Comparison of ENCODE assay signal across 8 cellular contexts in the genomic region with DNA sequence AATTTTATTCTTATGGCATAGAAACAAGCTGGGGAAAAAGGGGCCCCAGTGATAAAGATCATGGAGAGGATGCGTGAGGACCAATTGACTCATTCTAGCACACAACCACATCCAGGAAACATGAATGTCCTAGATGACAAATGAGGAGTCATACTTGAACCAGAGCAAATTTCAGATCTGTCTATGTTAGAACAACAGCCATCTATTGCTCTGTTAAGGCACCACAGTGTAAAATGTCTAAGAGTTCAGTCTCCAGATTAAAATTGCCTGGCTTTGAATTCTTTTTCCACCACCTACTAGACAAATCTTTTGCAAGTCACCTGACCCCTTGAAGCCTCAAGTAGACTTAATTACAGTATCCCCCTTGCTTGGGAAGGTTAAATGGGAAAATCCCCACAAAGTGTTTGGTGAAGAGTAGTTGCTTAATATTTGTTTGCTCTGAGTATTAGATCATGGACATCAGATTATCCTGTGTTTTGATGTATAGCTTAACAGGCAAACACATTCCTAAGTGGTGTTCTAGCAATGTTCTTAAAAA.
A peak's percentile ranks its signal among the peaks of the same experiment; 100 is the strongest.
DNase-seq lines count a peak whose midpoint lies in the region; ATAC-seq, FAIRE-seq and TF ChIP-seq lines count a peak whose summit lies in the region.

No MANE protein-coding gene starts in this region.

- H3K27ac Mint-ChIP-seq in HFFc6, result peak overlapping the region; percentile 90

- ATAC-seq in PC-3, result peak; percentile 67

- H3K36me3 Mint-ChIP-seq in HFFc6 (ENCODE audit: low read depth), result no peaks in the 10 kb centered on the region

- H3K9me1 ChIP-seq in endothelial cell of umbilical vein (replicated peaks; ENCODE audit: control insufficient read depth, extremely low read depth, insufficient read depth, low read length), result no peaks in the 10 kb centered on the region

- H3K4me1 Mint-ChIP-seq in HFFc6 (ENCODE audit: low read depth), result peaks cover 100% of the 10 kb centered on the region

- peak; percentile 86 for TF ChIP-seq POLR2A in endothelial cell of umbilical vein (IDR thresholded peaks at IDR 0.05; ENCODE audit: low read depth, low read length)

- in situ Hi-C loops in HAP-1 (cut with MboI; ENCODE audit: low sequenced_read_pairs), result no loop called here

- BruUV-seq in PC-3 (replicated peaks; lab: Mats Ljungman, UMichigan), result no TSS peak
- BruUV-seq in endothelial cell of umbilical vein (replicated peaks; lab: Mats Ljungman, UMichigan), result TSS peak; percentile 11

- FAIRE-seq in endothelial cell of umbilical vein (lab: Jason Lieb, UNC), result peak; percentile 40
- no peak for FAIRE-seq in urothelium cell line (lab: Jason Lieb, UNC)

- TF ChIP-seq CTCF in HFFc6 (IDR thresholded peaks at IDR 0.05) (no peak), PC-3 (conservative IDR thresholded peaks at IDR 0.05; ENCODE audit: low read depth, low read length) (no peak), endothelial cell of umbilical vein (IDR thresholded peaks at IDR 0.05; ENCODE audit: extremely low read depth in 1 of 2, insufficient read depth in 1 of 2, low read depth in 1 of 2, low read length in 2 of 2) (no peak)

- peak overlapping the region; percentile 72 for H3K4me2 ChIP-seq in PC-3 (ENCODE audit: low read length)
- H3K4me2 ChIP-seq in endothelial cell of umbilical vein (ENCODE audit: insufficient read depth, low read length), result peak overlapping the region; percentile 48

- intact Hi-C loops in PC-3 (cut with micrococcal nuclease) (loop anchor here (1.0 to 2.0 kb wide), 2 partner anchors 61 to 250 kb away; no protein-coding TSS in a partner anchor), endothelial cell of umbilical vein (cut with micrococcal nuclease) (loop anchor here (1.0 to 2.0 kb wide), 6 partner anchors 24 to 312 kb away; a partner anchor contains a TSS)

- peaks cover 20% of the 10 kb centered on the region for H3F3A ChIP-seq in PC-3 (ENCODE audit: low read length, unreplicated experiment)

- dilution Hi-C loops in endothelial cell of umbilical vein (cut with MboI; ENCODE audit: extremely low pct_ligation_motif_present, low sequenced_read_pairs), result loop anchor here (25.0 kb wide), 1 partner anchor 265 kb away; a partner anchor contains a TSS

- POLR2A ChIA-PET in PC-3 (lab: Charles Lee; ENCODE audit: unreplicated experiment) (interaction anchor here (0.5 to 0.7 kb wide), 4 partner anchors 24 to 732 kb away, joined by 3 read pairs; no protein-coding TSS in a partner anchor), endothelial cell of umbilical vein (lab: Charles Lee) (interaction anchor here (1.0 kb wide), 1 partner anchor 259 kb away, joined by 5 read pairs; a partner anchor contains a TSS)

- H3K79me2 ChIP-seq in PC-3 (ENCODE audit: low read length), result no peaks in the 10 kb centered on the region
- no peaks in the 10 kb centered on the region for H3K79me2 ChIP-seq in endothelial cell of umbilical vein (ENCODE audit: control insufficient read depth, insufficient read depth, low read length)

- peaks cover 89% of the 10 kb centered on the region for H3K4me1 ChIP-seq in PC-3 (ENCODE audit: insufficient read depth, low read length)
- peaks cover 81% of the 10 kb centered on the region for H3K4me1 ChIP-seq in endothelial cell of umbilical vein (ENCODE audit: control insufficient read depth, extremely low read depth, insufficient read depth, low read length)
- H3K4me1 ChIP-seq in HAP-1, result peaks cover 5% of the 10 kb centered on the region

- CTCF ChIA-PET in PC-3 (lab: Charles Lee), result interaction anchor here (1.2 kb wide), 1 partner anchor 148 kb away, joined by 4 read pairs; no protein-coding TSS in a partner anchor
- CTCF ChIA-PET in endothelial cell of umbilical vein (lab: Charles Lee), result interaction anchor here (0.7 to 3.1 kb wide), 15 partner anchors 22 to 345 kb away, joined by 3 to 11 read pairs (median 3); a partner anchor contains a TSS

- H3K9me3 Mint-ChIP-seq in HFFc6, result no peaks in the 10 kb centered on the region

- H3K9me2 ChIP-seq in PC-3 (replicated peaks; ENCODE audit: low read length), result no peaks in the 10 kb centered on the region

- H3K9ac ChIP-seq in PC-3 (ENCODE audit: low read length), result peak overlapping the region; percentile 81
- H3K9ac ChIP-seq in endothelial cell of umbilical vein (replicated peaks; ENCODE audit: extremely low read depth, insufficient read depth, low read length), result peak overlapping the region; percentile 77

- H3K27me3 ChIP-seq in PC-3 (ENCODE audit: low read length), result no peaks in the 10 kb centered on the region
- no peaks in the 10 kb centered on the region for H3K27me3 ChIP-seq in endothelial cell of umbilical vein (ENCODE audit: control insufficient read depth in 2 of 2, insufficient read depth in 2 of 2, low read length in 2 of 2)
- H3K27me3 ChIP-seq in HAP-1 (ENCODE audit: low read depth), result no peaks in the 10 kb centered on the region

- H4K20me1 ChIP-seq in PC-3 (ENCODE audit: low read length) (no peaks in the 10 kb centered on the region), endothelial cell of umbilical vein (replicated peaks; ENCODE audit: control insufficient read depth, extremely low read depth, insufficient read depth, low read length) (no peaks in the 10 kb centered on the region)

- peak overlapping the region; percentile 58 for H3K4me3 Mint-ChIP-seq in HFFc6

- DNase-seq in GM04503 (ENCODE audit: low read depth), result peak; percentile 55
- peak; percentile 96 for DNase-seq in HFFc6
- peak; percentile 96 for DNase-seq in PC-3
- peak; percentile 84 for DNase-seq in endothelial cell of umbilical vein (ENCODE audit: low read depth, low spot score)
- peak; percentile 40 for DNase-seq in urothelium cell line (ENCODE audit: low spot score)
- DNase-seq in ureter (ENCODE audit: low spot score), result no peak
- no peak for DNase-seq in HAP-1 (ENCODE audit: low spot score in 2 of 2)
- no peak for DNase-seq in NCI-H345 treated with DMSO at 0.1 percent for 48 hours (lab: John Stamatoyannopoulos, UW; ENCODE audit: unreplicated experiment)

- H3K36me3 ChIP-seq in PC-3 (ENCODE audit: low read depth, low read length), result no peaks in the 10 kb centered on the region
- H3K36me3 ChIP-seq in endothelial cell of umbilical vein (ENCODE audit: control insufficient read depth in 2 of 2, extremely low read depth in 1 of 2, insufficient read depth in 2 of 2, low read length in 2 of 2), result no peaks in the 10 kb centered on the region
- H3K36me3 ChIP-seq in HAP-1 (replicated peaks), result no peaks in the 10 kb centered on the region

- H3K9me3 ChIP-seq in PC-3 (ENCODE audit: low read length) (no peaks in the 10 kb centered on the region), endothelial cell of umbilical vein (replicated peaks; ENCODE audit: control insufficient read depth, insufficient read depth, low read length) (no peaks in the 10 kb centered on the region), HAP-1 (no peaks in the 10 kb centered on the region)

- H3K4me3 ChIP-seq in PC-3 (ENCODE audit: low read length), result peak overlapping the region; percentile 10; the same call in 1 of the 2 replicates
- H3K4me3 ChIP-seq in endothelial cell of umbilical vein (replicated peaks in 1 of 3; ENCODE audit: insufficient read depth in 1 of 3, low read depth in 1 of 3, low read length in 3 of 3), result no peak overlapping the region
- H3K4me3 ChIP-seq in HAP-1, result no peak overlapping the region

- H2AFZ ChIP-seq in PC-3 (ENCODE audit: low read length) (no peak overlapping the region; the same call in 1 of the 2 replicates), endothelial cell of umbilical vein (ENCODE audit: low read depth, low read length) (no peak overlapping the region)

- no peaks in the 10 kb centered on the region for H3K27me3 Mint-ChIP-seq in HFFc6 (ENCODE audit: insufficient read depth)

- H3K27ac ChIP-seq in PC-3 (ENCODE audit: low read length), result peak overlapping the region; percentile 98
- H3K27ac ChIP-seq in endothelial cell of umbilical vein (ENCODE audit: insufficient read depth, low read depth, low read length), result peak overlapping the region; percentile 97

TF ChIP-seq in endothelial cell of umbilical vein, 7 proteins besides CTCF, POLR2A, EP300 and RAD21:
- TF ChIP-seq EZH2 (IDR thresholded peaks at IDR 0.05; ENCODE audit: borderline replicate concordance, low read depth, low read length, severe bottlenecking) (no peak), POLR2AphosphoS5 (IDR thresholded peaks at IDR 0.05; ENCODE audit: insufficient read depth, low read depth, low read length) (peak; percentile 97), FOS (IDR thresholded peaks at IDR 0.05; ENCODE audit: borderline replicate concordance, insufficient read depth, low read length) (peak; percentile 100), GATA2 (IDR thresholded peaks at IDR 0.05; ENCODE audit: insufficient read depth, insufficient read length, low read depth, low read length) (peak; percentile 100), JUN (IDR thresholded peaks at IDR 0.05; ENCODE audit: borderline replicate concordance, insufficient read depth, insufficient read length, low read depth) (peak; percentile 96), MYC (IDR thresholded peaks at IDR 0.05; ENCODE audit: low read depth, low read length) (no peak)
- TF ChIP-seq, protein P1, sequence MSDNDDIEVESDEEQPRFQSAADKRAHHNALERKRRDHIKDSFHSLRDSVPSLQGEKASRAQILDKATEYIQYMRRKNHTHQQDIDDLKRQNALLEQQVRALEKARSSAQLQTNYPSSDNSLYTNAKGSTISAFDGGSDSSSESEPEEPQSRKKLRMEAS (IDR thresholded peaks at IDR 0.05; ENCODE audit: insufficient read depth, insufficient read length), result no peak

Comparison
In these comparisons a context has a peak if more than half of its experiments do, and no peak if none do; other contexts are left out.
1. DNase-seq: peak in GM04503 (single experiment), HFFc6 (single experiment), PC-3 (single experiment), endothelial cell of umbilical vein (single experiment) and urothelium cell line (single experiment); none in ureter (single experiment), HAP-1 (0 of 2) and NCI-H345 treated with DMSO at 0.1 percent for 48 hours (single experiment).